ENCODE assay signal across 18 cellular contexts in the genomic region with DNA sequence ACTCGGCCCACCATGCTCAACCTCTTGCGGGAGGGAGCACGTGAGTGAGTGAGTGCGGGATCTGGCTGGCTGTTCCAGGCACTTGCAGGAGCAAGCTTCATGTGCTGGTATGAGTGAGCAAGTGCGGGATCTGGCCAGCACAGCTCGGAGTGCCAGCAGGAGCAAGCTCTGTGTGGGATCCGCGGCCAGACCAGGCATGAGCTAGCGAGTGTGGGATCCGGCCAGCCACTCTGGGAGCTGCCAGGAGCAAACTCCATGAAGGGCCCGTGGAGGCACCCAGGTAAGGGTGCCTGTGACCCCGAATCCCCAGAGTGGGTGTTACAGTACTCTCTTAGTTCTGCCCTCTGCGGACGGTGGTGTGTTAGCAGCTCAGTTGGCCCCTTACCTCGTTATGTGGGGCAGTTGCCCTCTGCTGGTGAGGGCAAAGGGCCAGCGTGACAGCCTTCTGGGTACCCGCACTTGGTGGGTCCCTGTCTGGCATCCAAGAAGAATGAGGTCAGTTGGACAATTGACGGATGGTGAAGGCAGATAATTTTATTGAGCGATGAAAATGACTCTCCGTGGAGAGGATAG. TPM values are rescaled to one million over a fixed set of nuclear protein-coding genes. Genes with fewer than 3 reads are reported as not detected.
"Had no signal": no experiment of that assay in that cellular context is flagged by ENCODE, and none has a peak within 500 bp of the region (broad histone marks: within the 10 kb centered on the region; RNA-seq: fewer than 3 reads in every experiment).

No MANE protein-coding gene starts in this region.

- H3K4me3 Mint-ChIP-seq: activated naive CD4-positive, alpha-beta T cell treated with anti-CD3 and anti-CD28 coated beads for 36 hours; activated naive CD8-positive, alpha-beta T cell treated with anti-CD3 and anti-CD28 coated beads, Interleukin-2, amount 50 U/mL, for 24 hours; memory B cell; T-helper 2 cell treated with Interferon-gamma antibody and Interleukin-4, amounts not matched to agents 5 μg/mL and 100 μg/mL, for 36 hours had no signal

- H3K9me3 ChIP-seq: ascending aorta, esophagus muscularis mucosa, mucosa of descending colon, transverse colon had no signal

- H3K27ac ChIP-seq: ascending aorta, esophagus muscularis mucosa, transverse colon had no signal

- H3K4me1 ChIP-seq: ascending aorta, esophagus muscularis mucosa had no signal

- H3K27me3 Mint-ChIP-seq: activated naive CD8-positive, alpha-beta T cell treated with anti-CD3 and anti-CD28 coated beads, Interleukin-2, amount 50 U/mL, for 24 hours; memory B cell; naive thymus-derived CD4-positive, alpha-beta T cell had no signal

- H3K9me3 Mint-ChIP-seq: activated naive CD4-positive, alpha-beta T cell treated with anti-CD3 and anti-CD28 coated beads for 36 hours; activated naive CD8-positive, alpha-beta T cell treated with anti-CD3 and anti-CD28 coated beads, Interleukin-2, amount 50 U/mL, for 24 hours; memory B cell; naive thymus-derived CD4-positive, alpha-beta T cell; T-helper 2 cell treated with Interferon-gamma antibody and Interleukin-4, amounts not matched to agents 5 μg/mL and 100 μg/mL, for 36 hours had no signal

- H3K27ac Mint-ChIP-seq: activated naive CD4-positive, alpha-beta T cell treated with anti-CD3 and anti-CD28 coated beads for 36 hours; activated naive CD8-positive, alpha-beta T cell treated with anti-CD3 and anti-CD28 coated beads, Interleukin-2, amount 50 U/mL, for 24 hours; memory B cell; naive thymus-derived CD4-positive, alpha-beta T cell; T-helper 2 cell treated with Interferon-gamma antibody and Interleukin-4, amounts not matched to agents 5 μg/mL and 100 μg/mL, for 36 hours had no signal

- DNase-seq: activated CD4-positive, alpha-beta T cell treated with anti-CD3 and anti-CD28 coated beads, Interleukin-2, amount 50 U/mL, for 4 hours; activated naive CD4-positive, alpha-beta T cell treated with anti-CD3 and anti-CD28 coated beads for 36 hours; activated naive CD8-positive, alpha-beta T cell treated with anti-CD3 and anti-CD28 coated beads, Interleukin-2, amount 50 U/mL, for 24 hours; activated T-cell treated with anti-CD3 and anti-CD28 coated beads for 4 hours; kidney; left ventricle myocardium superior; naive thymus-derived CD4-positive, alpha-beta T cell; small intestine; stimulated activated CD4-positive, alpha-beta T cell treated with anti-CD3 and anti-CD28 coated beads, Interleukin-4, amount 100 ng/mL, for 24 hours; stimulated activated naive CD4-positive, alpha-beta T cell; substantia nigra; transverse colon had no signal

- H3K27me3 ChIP-seq: ascending aorta, esophagus muscularis mucosa, transverse colon had no signal

- H3K4me3 ChIP-seq: ascending aorta, esophagus muscularis mucosa, mucosa of descending colon, transverse colon had no signal

- H3K36me3 ChIP-seq: ascending aorta, esophagus muscularis mucosa, transverse colon had no signal

- ATAC-seq: activated CD4-positive, CD25-positive, alpha-beta regulatory T cell treated with anti-CD3 and anti-CD28 coated beads, Interleukin-2, amount 50 U/mL, for 24 hours; activated naive CD8-positive, alpha-beta T cell treated with anti-CD3 and anti-CD28 coated beads, Interleukin-2, amount 50 U/mL, for 24 hours; left ventricle myocardium superior; mucosa of descending colon; naive thymus-derived CD4-positive, alpha-beta T cell had no signal

RNA-seq across cellular contexts. Expression of gene RAD51B, which starts 38.3 kb away (rescaled TPM):
- total RNA-seq: ascending aorta had no signal
